8 cellular contexts compared by ENCODE assay signal in the genomic region with DNA sequence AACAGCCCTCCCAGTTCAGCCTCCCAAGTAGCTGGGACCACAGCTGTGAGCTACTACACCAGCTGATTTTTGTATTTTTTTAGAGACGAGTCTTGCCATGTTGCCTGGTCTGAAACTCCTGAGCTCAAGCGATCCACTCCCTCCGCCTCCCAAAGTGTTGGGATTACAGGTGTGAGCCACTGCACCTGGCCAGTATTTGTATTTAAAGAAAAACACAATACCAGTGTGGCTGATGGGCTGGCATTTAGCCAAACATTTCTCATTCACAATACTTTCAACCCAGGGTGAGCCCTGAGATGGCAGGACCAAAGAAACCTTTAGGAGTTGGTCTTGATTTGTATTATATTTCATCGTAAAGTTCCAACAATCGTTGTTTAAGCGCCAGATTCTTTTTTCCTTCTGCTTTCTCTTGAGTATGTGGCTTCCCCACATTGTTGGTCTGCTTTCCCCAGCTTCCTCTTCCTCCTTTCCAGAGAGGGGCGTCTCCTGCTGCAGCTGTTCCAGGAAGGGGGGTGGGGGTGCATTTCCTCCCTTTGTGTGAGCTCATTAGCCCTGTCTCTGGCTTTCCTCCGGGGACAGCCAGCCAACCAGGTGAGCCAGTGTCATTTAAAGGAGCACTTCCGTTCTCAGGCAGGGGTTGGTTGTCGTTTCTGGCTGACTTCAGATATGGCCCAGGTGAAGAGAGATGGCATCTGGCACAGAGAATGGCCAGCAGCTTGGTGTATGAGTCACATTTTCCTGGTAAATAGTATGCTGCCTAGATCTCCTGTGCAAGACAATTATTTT.
DNase-seq lines count a peak whose midpoint lies in the region; ATAC-seq lines count a peak whose summit lies in the region.

No MANE protein-coding gene starts in this region.

- peak in 4 of 6 experiments; percentile 5 to 43 (median 25) for DNase-seq in stimulated activated naive CD4-positive, alpha-beta T cell (lab: John Stamatoyannopoulos, UW)
- DNase-seq in stimulated activated naive CD4-positive, alpha-beta T cell treated with Interleukin-2 at 50 U/mL for 16 hours (lab: John Stamatoyannopoulos, UW) = no peak
- DNase-seq in SKM-1 treated with dmso at 0.1 percent for 144 hours (lab: John Stamatoyannopoulos, UW; ENCODE audit: unreplicated experiment) (peak; percentile 87), naive B cell (no peak)

- H3K27ac Mint-ChIP-seq in dendritic cell treated with granulocyte-macrophage colony-stimulating factor and Interleukin-4, amounts not matched to agents 40 ng/mL and 50 ng/mL, for 4 days = peak overlapping the region; percentile 52
- peak overlapping the region in 3 of 6 donors; percentile 4 to 62 (median 16) for H3K27ac Mint-ChIP-seq in naive B cell

- H3K4me1 Mint-ChIP-seq in dendritic cell treated with granulocyte-macrophage colony-stimulating factor and Interleukin-4, amounts not matched to agents 40 ng/mL and 50 ng/mL, for 4 days (ENCODE audit: low read depth) = peaks cover 31% of the 10 kb centered on the region
- peaks cover 5 to 11% (median 10%) of the 10 kb centered on the region in 3 donors for H3K4me1 Mint-ChIP-seq in naive B cell

- H3K4me3 Mint-ChIP-seq in dendritic cell treated with granulocyte-macrophage colony-stimulating factor and Interleukin-4, amounts not matched to agents 40 ng/mL and 50 ng/mL, for 4 days = no peak overlapping the region
- peak overlapping the region in 5 of 8 donors; percentile 20 to 57 (median 40) for H3K4me3 Mint-ChIP-seq in naive B cell

- H3K27me3 Mint-ChIP-seq in dendritic cell treated with granulocyte-macrophage colony-stimulating factor and Interleukin-4, amounts not matched to agents 40 ng/mL and 50 ng/mL, for 4 days = no peaks in the 10 kb centered on the region
- H3K27me3 Mint-ChIP-seq in naive B cell = no peaks in the 10 kb centered on the region

- intact Hi-C loops in dendritic cell treated with granulocyte-macrophage colony-stimulating factor and Interleukin-4, amounts not matched to agents 40 ng/mL and 50 ng/mL, for 4 days (cut with micrococcal nuclease) = no loop called here

- no peaks in the 10 kb centered on the region for H3K36me3 Mint-ChIP-seq in dendritic cell treated with granulocyte-macrophage colony-stimulating factor and Interleukin-4, amounts not matched to agents 40 ng/mL and 50 ng/mL, for 4 days (ENCODE audit: low read depth)
- peaks cover 0 to 13% of the 10 kb centered on the region in 2 donors for H3K36me3 Mint-ChIP-seq in naive B cell

- ATAC-seq in naive B cell (ENCODE audit: low read depth in 2 of 2) = no peak
- no peak for ATAC-seq in GM18909 (IDR thresholded peaks at IDR 0.05; ENCODE audit: poor library complexity, unreplicated experiment)
- ATAC-seq in HG03469 (IDR thresholded peaks at IDR 0.05; ENCODE audit: unreplicated experiment) = no peak
- ATAC-seq in GM18868 (IDR thresholded peaks at IDR 0.05; ENCODE audit: unreplicated experiment) = no peak

- H3K9me3 Mint-ChIP-seq in dendritic cell treated with granulocyte-macrophage colony-stimulating factor and Interleukin-4, amounts not matched to agents 40 ng/mL and 50 ng/mL, for 4 days = peaks cover 14% of the 10 kb centered on the region
- peaks cover 4 to 20% (median 12%) of the 10 kb centered on the region in 7 donors for H3K9me3 Mint-ChIP-seq in naive B cell

Comparison
In these comparisons a context has a peak if more than half of its experiments do, and no peak if none do; other contexts are left out.
1. DNase-seq: peak in stimulated activated naive CD4-positive, alpha-beta T cell (4 of 6) and SKM-1 treated with dmso at 0.1 percent for 144 hours (single experiment); none in stimulated activated naive CD4-positive, alpha-beta T cell treated with Interleukin-2 at 50 U/mL for 16 hours (single experiment) and naive B cell (single experiment).